1 cellular context compared by ENCODE assay signal in genomic region chr5:180343846-180344327, GRCh38.
TF ChIP-seq lines count a peak whose summit lies in the region.

No MANE protein-coding gene starts in this region.

TF ChIP-seq in A549, 52 proteins besides CTCF, POLR2A, EP300 and RAD21 (continued from another document):
- no peak for TF ChIP-seq REST (IDR thresholded peaks at IDR 0.05)
- no peak for TF ChIP-seq SREBF2 (IDR thresholded peaks at IDR 0.05)
- TF ChIP-seq RNF2 (IDR thresholded peaks at IDR 0.05; ENCODE audit: borderline replicate concordance, low read depth) = no peak
- TF ChIP-seq CEBPB (IDR thresholded peaks at IDR 0.05) = peak; percentile 77 to 92; a peak in 3 of 4 replicates
- TF ChIP-seq USF2 (IDR thresholded peaks at IDR 0.05) = no peak
- TF ChIP-seq PBX3 (IDR thresholded peaks at IDR 0.05) = no peak
- no peak for TF ChIP-seq BCL3 (IDR thresholded peaks at IDR 0.05)
- TF ChIP-seq GATA3 (IDR thresholded peaks at IDR 0.05; ENCODE audit: borderline replicate concordance) = no peak
- TF ChIP-seq SMC3 (IDR thresholded peaks at IDR 0.05) = no peak
